Comparison of ENCODE assay signal across 9 cellular contexts in the genomic region with DNA sequence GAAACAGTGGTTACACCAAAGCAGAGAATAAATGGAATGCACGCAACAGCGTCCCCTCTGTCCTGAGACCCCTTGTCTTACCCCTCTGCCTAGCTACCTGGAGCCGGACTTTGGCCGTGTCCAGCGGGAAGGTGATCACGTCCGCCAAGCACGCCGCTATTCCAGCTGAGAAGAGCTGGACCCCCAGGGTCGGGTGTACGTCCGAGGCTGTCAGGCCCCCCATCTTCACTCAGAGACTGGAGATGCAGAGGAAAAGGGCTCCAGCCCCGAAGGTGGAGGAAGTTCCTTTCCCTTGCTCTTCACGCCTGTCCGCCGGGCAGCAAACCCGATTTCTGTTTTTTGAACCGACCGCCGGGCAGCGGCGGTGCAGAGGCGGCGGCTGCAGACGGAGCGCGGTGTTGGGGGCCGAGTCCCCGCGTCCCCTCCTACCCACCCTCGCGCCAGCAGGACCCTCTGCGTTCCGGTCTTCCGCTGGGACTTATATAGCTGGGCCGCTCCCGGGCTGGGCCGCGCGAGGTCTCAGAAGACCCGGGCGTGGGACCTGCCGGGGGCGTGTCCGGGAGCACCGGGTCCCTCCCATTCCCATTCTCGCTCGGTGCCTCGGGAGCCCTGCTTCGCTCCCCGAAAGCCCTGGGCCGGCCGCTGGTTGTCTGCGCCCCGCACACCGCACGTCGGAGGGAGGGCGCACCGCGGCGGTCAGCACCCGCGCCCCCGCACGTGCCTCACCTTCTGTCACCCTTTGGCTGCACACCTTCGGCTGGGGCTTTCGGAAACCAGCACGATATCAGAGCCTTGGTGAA. TPM values are rescaled to one million over a fixed set of nuclear protein-coding genes. Genes with fewer than 3 reads are reported as not detected.
DNase-seq lines count a peak whose midpoint lies in the region; ATAC-seq, FAIRE-seq and TF ChIP-seq lines count a peak whose summit lies in the region.
"Had no signal": no experiment of that assay in that cellular context is flagged by ENCODE, and none has a peak within 500 bp of the region (broad histone marks: within the 10 kb centered on the region; RNA-seq: fewer than 3 reads in every experiment).

A gene with protein sequence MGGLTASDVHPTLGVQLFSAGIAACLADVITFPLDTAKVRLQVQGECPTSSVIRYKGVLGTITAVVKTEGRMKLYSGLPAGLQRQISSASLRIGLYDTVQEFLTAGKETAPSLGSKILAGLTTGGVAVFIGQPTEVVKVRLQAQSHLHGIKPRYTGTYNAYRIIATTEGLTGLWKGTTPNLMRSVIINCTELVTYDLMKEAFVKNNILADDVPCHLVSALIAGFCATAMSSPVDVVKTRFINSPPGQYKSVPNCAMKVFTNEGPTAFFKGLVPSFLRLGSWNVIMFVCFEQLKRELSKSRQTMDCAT (minus strand): TSS at position 455 of the 800 bp plus-strand sequence. CDS start 232 bp downstream, at position 223.

- H3K4me1 Mint-ChIP-seq in effector memory CD8-positive, alpha-beta T cell (ENCODE audit: low read depth in 2 of 2): peaks cover 4 to 6% of the 10 kb centered on the region in 2 donors
- H3K4me1 Mint-ChIP-seq in mesothelial cell of epicardium: peaks cover 12% of the 10 kb centered on the region

- no peaks in the 10 kb centered on the region for H3K9me3 Mint-ChIP-seq in effector memory CD8-positive, alpha-beta T cell
- peaks cover 15% of the 10 kb centered on the region for H3K9me3 Mint-ChIP-seq in mesothelial cell of epicardium

- H3K4me3 ChIP-seq in AG09309 (ENCODE audit: control insufficient read depth, low read depth, low read length) (peak within 1 kb of the TSS; percentile 29), HUES6 (ENCODE audit: low read depth, low read length) (peak within 1 kb of the TSS; percentile 75)

- H3K27me3 ChIP-seq in HUES6 (ENCODE audit: control insufficient read depth, insufficient read depth, low read length): peaks cover 83% of the 10 kb centered on the region

- peaks cover 10% of the 10 kb centered on the region for H3K9me3 ChIP-seq in HUES6 (ENCODE audit: control insufficient read depth, insufficient read depth, low read depth, low read length)

- ATAC-seq in effector memory CD8-positive, alpha-beta T cell (replicated peaks): no peak

- peak within 1 kb of the TSS; percentile 30 to 62 for H3K4me3 Mint-ChIP-seq in effector memory CD8-positive, alpha-beta T cell
- H3K4me3 Mint-ChIP-seq in mesothelial cell of epicardium: peak within 1 kb of the TSS; percentile 72

- TF ChIP-seq CTCF in AG09309 (IDR thresholded peaks at IDR 0.05; ENCODE audit: control insufficient read depth, insufficient read depth, low read depth, low read length, missing control alignments): no peak
- TF ChIP-seq CTCF in mesothelial cell of epicardium (IDR thresholded peaks at IDR 0.05; ENCODE audit: unreplicated experiment): no peak

- H3K27me3 Mint-ChIP-seq in effector memory CD8-positive, alpha-beta T cell: peaks cover 39 to 52% of the 10 kb centered on the region in 2 donors
- H3K27me3 Mint-ChIP-seq in mesothelial cell of epicardium (ENCODE audit: low read depth): peaks cover 12% of the 10 kb centered on the region

- DNase-seq in AG09309 (ENCODE audit: low read depth) (no peak), mesothelial cell of epicardium (ENCODE audit: low spot score in 2 of 2, unreplicated experiment in 2 of 2) (peak; percentile 25 to 59), MV-4-11 (lab: John Stamatoyannopoulos, UW) (no peak), H54 (ENCODE audit: insufficient read length, low spot score) (no peak), inferior parietal cortex (ENCODE audit: extremely low spot score) (no peak), SKM-1 (lab: John Stamatoyannopoulos, UW; ENCODE audit: unreplicated experiment) (no peak)
- DNase-seq in effector memory CD8-positive, alpha-beta T cell: no peak

- no peak for TF ChIP-seq POLR2A in H54 (IDR thresholded peaks at IDR 0.05; ENCODE audit: low read depth, low read length)

- no peak within 1 kb of the TSS for H3K27ac Mint-ChIP-seq in effector memory CD8-positive, alpha-beta T cell
- no peak within 1 kb of the TSS for H3K27ac Mint-ChIP-seq in mesothelial cell of epicardium
- H3K27ac Mint-ChIP-seq: activated naive CD4-positive, alpha-beta T cell treated with anti-CD3 and anti-CD28 coated beads, Interleukin-2, amount 50 U/mL, for 72 hours had no signal

- H3K4me1 ChIP-seq in HUES6 (ENCODE audit: control insufficient read depth, insufficient read depth, low read length): peaks cover 16% of the 10 kb centered on the region

- FAIRE-seq in H54 (lab: Jason Lieb, UNC): no peak

- H3K9ac ChIP-seq in HUES6 (ENCODE audit: low read length): peak within 1 kb of the TSS; percentile 37

- H3K36me3 Mint-ChIP-seq in effector memory CD8-positive, alpha-beta T cell (ENCODE audit: insufficient read depth): peaks cover 3% of the 10 kb centered on the region
- H3K36me3 Mint-ChIP-seq in mesothelial cell of epicardium: peaks cover 2% of the 10 kb centered on the region

- no peak within 1 kb of the TSS for H3K27ac ChIP-seq in HUES6 (ENCODE audit: low read depth, low read length)

- H3K36me3 ChIP-seq in HUES6 (ENCODE audit: control insufficient read depth, insufficient read depth, low read length): no peaks in the 10 kb centered on the region

RNA-seq across cellular contexts. Expression of the gene that starts here (rescaled TPM):
- not detected in 3 replicates for total RNA-seq in mesothelial cell of epicardium
- total RNA-seq: activated naive CD4-positive, alpha-beta T cell treated with anti-CD3 and anti-CD28 coated beads, Interleukin-2, amount 50 U/mL, for 72 hours had no signal

Comparison
In these comparisons a context has a peak if more than half of its experiments do, and no peak if none do; other contexts are left out.
1. Peak in DNase-seq in mesothelial cell of epicardium; RNA of the gene not detected or under 1 TPM.